In the genomic region with DNA sequence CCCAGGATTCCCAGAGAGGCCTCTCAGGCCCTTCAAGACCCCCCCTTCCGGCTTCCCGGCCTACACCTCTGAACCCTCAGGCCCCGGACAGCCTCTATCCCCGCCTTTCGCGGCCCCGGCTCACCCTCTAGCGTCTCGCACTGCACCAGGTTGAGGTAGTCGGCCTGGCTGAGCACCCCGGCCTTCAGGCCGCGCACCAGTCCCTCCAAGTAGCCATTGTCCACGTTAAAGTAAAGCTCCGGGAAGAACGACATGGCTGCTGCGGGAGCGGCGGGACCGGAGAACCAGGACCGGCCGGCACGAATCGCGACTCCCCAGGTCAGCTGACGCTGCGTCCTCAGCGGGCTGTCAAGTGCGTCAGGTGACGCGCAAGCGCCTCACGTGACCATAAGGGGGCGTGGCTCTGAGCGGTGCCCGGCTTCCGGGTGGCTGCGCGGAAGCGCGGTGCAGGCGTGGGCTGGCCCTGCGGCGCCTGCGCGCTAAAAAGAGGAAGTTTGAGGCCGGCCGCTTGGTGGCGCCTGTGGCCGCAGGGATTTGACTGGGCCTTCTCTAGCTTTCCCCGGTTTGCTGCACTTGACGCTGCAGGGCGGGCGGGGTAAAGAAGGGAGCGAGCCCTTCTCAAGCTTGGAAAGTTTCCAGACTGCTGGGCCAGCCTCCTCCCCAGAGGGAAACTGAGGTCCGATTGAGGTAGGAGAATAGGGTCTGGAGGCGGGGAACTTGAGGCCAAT, we compare ENCODE assay signal across 8 cellular contexts. TPM values are rescaled to one million over a fixed set of nuclear protein-coding genes. Genes with fewer than 3 reads are reported as not detected.
DNase-seq lines count a peak whose midpoint lies in the region; ATAC-seq and TF ChIP-seq lines count a peak whose summit lies in the region.

A gene (minus strand): TSS at position 325 of the 728 bp plus-strand sequence. CDS start 71 bp downstream, at position 254.

- TF ChIP-seq POLR2A in gastroesophageal sphincter (IDR thresholded peaks at IDR 0.05): peak; percentile 57 to 80

- H3K9me3 ChIP-seq in gastroesophageal sphincter: no peaks in the 10 kb centered on the region

- peak within 1 kb of the TSS; percentile 100 for H3K4me3 Mint-ChIP-seq in HFFc6
- peak within 1 kb of the TSS; percentile 94 for H3K4me3 Mint-ChIP-seq in activated naive CD4-positive, alpha-beta T cell treated with anti-CD3 and anti-CD28 coated beads, Interleukin-2, amount 10 ng/mL, durations not matched to agents 7 days and 5 days

- H3K27me3 ChIP-seq in GM06990 (replicated peaks; ENCODE audit: control insufficient read depth, insufficient read depth, low read length) (no peaks in the 10 kb centered on the region), gastroesophageal sphincter (no peaks in the 10 kb centered on the region)

- peak; percentile 99 for DNase-seq in GM06990 (ENCODE audit: extremely low read depth, insufficient read length)
- peak; percentile 97 for DNase-seq in HFFc6
- peak; percentile 98 for DNase-seq in NAMALWA (ENCODE audit: low spot score)
- peak; percentile 96 for DNase-seq in SK-N-DZ (ENCODE audit: low spot score)
- DNase-seq in activated naive CD4-positive, alpha-beta T cell treated with anti-CD3 and anti-CD28 coated beads, Interleukin-2, amount 10 ng/mL, durations not matched to agents 7 days and 5 days: peak; percentile 99
- DNase-seq in non-pigmented ciliary epithelial cell (ENCODE audit: low read depth): peak; percentile 83
- DNase-seq in superior temporal gyrus (ENCODE audit: extremely low spot score): peak; percentile 99

- CTCF ChIA-PET in activated naive CD4-positive, alpha-beta T cell treated with anti-CD3 and anti-CD28 coated beads, Interleukin-2, amount 10 ng/mL, durations not matched to agents 7 days and 5 days (lab: Charles Lee): interaction anchor here (0.7 to 5.4 kb wide), 14 partner anchors 11 to 336 kb away, joined by 3 to 74 read pairs (median 4); a partner anchor contains a TSS

- no peak for TF ChIP-seq EP300 in gastroesophageal sphincter (IDR thresholded peaks at IDR 0.05)

- peaks cover 8% of the 10 kb centered on the region for H3K36me3 ChIP-seq in GM06990 (ENCODE audit: control insufficient read depth, insufficient read depth, low read length)
- H3K36me3 ChIP-seq in gastroesophageal sphincter: peaks cover 0 to 17% of the 10 kb centered on the region in 2 donors

- no CpG with 5 or more reads among the region's 57 CpGs for WGBS in gastroesophageal sphincter (ENCODE audit: low coverage in 1 of 2), 2 donors

- H3K36me3 Mint-ChIP-seq in HFFc6 (ENCODE audit: low read depth): peaks cover 4% of the 10 kb centered on the region; the same call in 1 of the 2 replicates
- peaks cover 20% of the 10 kb centered on the region for H3K36me3 Mint-ChIP-seq in activated naive CD4-positive, alpha-beta T cell treated with anti-CD3 and anti-CD28 coated beads, Interleukin-2, amount 10 ng/mL, durations not matched to agents 7 days and 5 days

- peak; percentile 96 for ATAC-seq in gastroesophageal sphincter

- no peaks in the 10 kb centered on the region for H3K9me3 Mint-ChIP-seq in HFFc6
- no peaks in the 10 kb centered on the region for H3K9me3 Mint-ChIP-seq in activated naive CD4-positive, alpha-beta T cell treated with anti-CD3 and anti-CD28 coated beads, Interleukin-2, amount 10 ng/mL, durations not matched to agents 7 days and 5 days

- H3K27ac ChIP-seq in gastroesophageal sphincter: peak within 1 kb of the TSS; percentile 81 to 97 (median 94)

- peak within 1 kb of the TSS; percentile 100 for H3K27ac Mint-ChIP-seq in HFFc6
- peak within 1 kb of the TSS; percentile 97 for H3K27ac Mint-ChIP-seq in activated naive CD4-positive, alpha-beta T cell treated with anti-CD3 and anti-CD28 coated beads, Interleukin-2, amount 10 ng/mL, durations not matched to agents 7 days and 5 days

- peak; percentile 86 for TF ChIP-seq CTCF in GM06990 (IDR thresholded peaks at IDR 0.05; ENCODE audit: insufficient read depth, low read length, poor library complexity, severe bottlenecking)
- TF ChIP-seq CTCF in HFFc6 (IDR thresholded peaks at IDR 0.05): peak; percentile 93
- TF ChIP-seq CTCF in gastroesophageal sphincter (IDR thresholded peaks at IDR 0.05): peak in 3 of 4 experiments; percentile 92 to 98 (median 94)

- no peaks in the 10 kb centered on the region; the same call in 1 of the 2 replicates for H3K27me3 Mint-ChIP-seq in HFFc6 (ENCODE audit: insufficient read depth)
- no peaks in the 10 kb centered on the region for H3K27me3 Mint-ChIP-seq in activated naive CD4-positive, alpha-beta T cell treated with anti-CD3 and anti-CD28 coated beads, Interleukin-2, amount 10 ng/mL, durations not matched to agents 7 days and 5 days

- peaks cover 53% of the 10 kb centered on the region for H3K4me1 Mint-ChIP-seq in HFFc6 (ENCODE audit: low read depth)
- H3K4me1 Mint-ChIP-seq in activated naive CD4-positive, alpha-beta T cell treated with anti-CD3 and anti-CD28 coated beads, Interleukin-2, amount 10 ng/mL, durations not matched to agents 7 days and 5 days: peaks cover 47% of the 10 kb centered on the region

- peaks cover 0 to 70% (median 25%) of the 10 kb centered on the region in 3 donors for H3K4me1 ChIP-seq in gastroesophageal sphincter

- peak within 1 kb of the TSS; percentile 98 for H3K4me3 ChIP-seq in GM06990 (replicated peaks; ENCODE audit: low read depth, low read length)
- peak within 1 kb of the TSS; percentile 82 to 95 for H3K4me3 ChIP-seq in gastroesophageal sphincter

RNA-seq across cellular contexts. Expression of the gene that starts here (rescaled TPM):
- 100 to 1,000 TPM; 102 to 130 (median 118) TPM for total RNA-seq in HFFc6 (2021; fragmentation: NEBNext Ultra II Directional; extraction: Animal tissue kit (Norgen Biotek cat#: 25700))
- 61.3 and 68.8 TPM in 2 replicates for polyA plus RNA-seq in SK-N-DZ (2014; cell fraction: cytosol; rRNA removed)
- 33.0 and 44.5 TPM in 2 replicates for polyA plus RNA-seq in SK-N-DZ (2014; cell fraction: nucleus; rRNA removed)
- total RNA-seq in gastroesophageal sphincter: 100 to 1,000 TPM in 2 of 4 donors, 10 to 100 TPM in 2; 94.2 to 145 (median 110) TPM

Comparison
In these comparisons a context has a peak if more than half of its experiments do, and no peak if none do; other contexts are left out.
1. Peak in every context shown above with its lines: DNase-seq, ATAC-seq, H3K4me3 ChIP-seq and H3K27ac ChIP-seq.